ENCODE assay signal across 21 cellular contexts in genomic region chr19:57914517-57914916, GRCh38. TPM values are rescaled to one million over a fixed set of nuclear protein-coding genes. Genes with fewer than 3 reads are reported as not detected.
A peak's percentile ranks its signal among the peaks of the same experiment; 100 is the strongest.
DNase-seq lines count a peak whose midpoint lies in the region; ATAC-seq, FAIRE-seq and TF ChIP-seq lines count a peak whose summit lies in the region.
"Had no signal": no experiment of that assay in that cellular context is flagged by ENCODE, and none has a peak within 500 bp of the region (broad histone marks: within the 10 kb centered on the region; RNA-seq: fewer than 3 reads in every experiment).

No MANE protein-coding gene starts in this region.

- H3K27ac ChIP-seq in CD8-positive, alpha-beta T cell (ENCODE audit: low read depth, low read length), result no peak overlapping the region
- H3K27ac ChIP-seq: left lung, tibial nerve had no signal

- no peak for FAIRE-seq in frontal cortex (lab: Jason Lieb, UNC)
- FAIRE-seq: endometrium, H54 had no signal

- no peak overlapping the region for H3K9ac ChIP-seq in Loucy (ENCODE audit: low read depth, low read length, poor library complexity, severe bottlenecking)

- peaks cover 12% of the 10 kb centered on the region for H3K9me3 ChIP-seq in CD8-positive, alpha-beta T cell (ENCODE audit: low read length)
- H3K9me3 ChIP-seq in Loucy (ENCODE audit: insufficient read depth, low read depth, low read length), result no peaks in the 10 kb centered on the region

- H3K4me1 Mint-ChIP-seq in CD8-positive, alpha-beta T cell (ENCODE audit: low read depth), result peaks cover 43% of the 10 kb centered on the region
- H3K4me1 Mint-ChIP-seq in chondrocyte (ENCODE audit: low read depth) (peaks cover 28% of the 10 kb centered on the region), nephron (peaks cover 15% of the 10 kb centered on the region)

- peaks cover 9% of the 10 kb centered on the region for H4K20me1 ChIP-seq in Loucy (ENCODE audit: insufficient read depth, low read length, poor library complexity, severe bottlenecking)

- peaks cover 17% of the 10 kb centered on the region for H3K36me3 ChIP-seq in CD8-positive, alpha-beta T cell (ENCODE audit: insufficient read depth, low read length)
- H3K36me3 ChIP-seq in Loucy (ENCODE audit: insufficient read depth, low read length), result peaks cover 14% of the 10 kb centered on the region; the same call in 1 of the 2 replicates

- no peaks in the 10 kb centered on the region for H3K27me3 Mint-ChIP-seq in CD8-positive, alpha-beta T cell (ENCODE audit: low read depth)
- H3K27me3 Mint-ChIP-seq in chondrocyte (ENCODE audit: low read depth), result no peaks in the 10 kb centered on the region
- H3K27me3 Mint-ChIP-seq in nephron (ENCODE audit: low read depth), result peaks cover under 1% of the 10 kb centered on the region

- no peak for TF ChIP-seq CTCF in CD8-positive, alpha-beta T cell (IDR thresholded peaks at IDR 0.05)
- no peak for TF ChIP-seq CTCF in Loucy (conservative IDR thresholded peaks at IDR 0.05; ENCODE audit: low read length)
- no peak for TF ChIP-seq CTCF in chondrocyte (IDR thresholded peaks at IDR 0.05)
- TF ChIP-seq CTCF in nephron (IDR thresholded peaks at IDR 0.05; ENCODE audit: unreplicated experiment in 3 of 3), result no peak
- no peak for TF ChIP-seq CTCF in omental fat pad (IDR thresholded peaks at IDR 0.05)

- H3K36me3 Mint-ChIP-seq in CD8-positive, alpha-beta T cell, result peaks cover 65% of the 10 kb centered on the region
- H3K36me3 Mint-ChIP-seq in chondrocyte (ENCODE audit: low read depth) (peaks cover 44% of the 10 kb centered on the region), nephron (ENCODE audit: low read depth) (peaks cover 90% of the 10 kb centered on the region)

- no peak overlapping the region for H3K4me3 ChIP-seq in CD8-positive, alpha-beta T cell (ENCODE audit: low read depth, low read length)
- peak overlapping the region; percentile 91 for H3K4me3 ChIP-seq in Loucy (ENCODE audit: low read length, poor library complexity, severe bottlenecking)

- no peak for ATAC-seq in CD8-positive, alpha-beta T cell
- no peak for ATAC-seq in omental fat pad (ENCODE audit: low FRiP score)
- ATAC-seq: left lung, Panc1, right cardiac atrium had no signal

- H3F3A ChIP-seq in Loucy (ENCODE audit: low read depth), result no peaks in the 10 kb centered on the region

- no peak for DNase-seq in CD8-positive, alpha-beta T cell
- no peak for DNase-seq in chondrocyte (ENCODE audit: low spot score)
- DNase-seq in frontal cortex (ENCODE audit: low spot score in 2 of 2), result no peak
- no peak for DNase-seq in SHP77 treated with DMSO at 0.1 percent for 48 hours (lab: John Stamatoyannopoulos, UW)
- no peak for DNase-seq in omental fat pad (ENCODE audit: low spot score)
- no peak for DNase-seq in NCI-H345 treated with DMSO at 0.1 percent for 48 hours (lab: John Stamatoyannopoulos, UW; ENCODE audit: unreplicated experiment)
- DNase-seq: central memory CD4-positive, alpha-beta T cell; EL; IMR-90; left lung; NCI-H2081 treated with DMSO at 0.1 percent for 48 hours; NCI-H748 treated with DMSO at 0.1 percent for 48 hours; right cardiac atrium; stimulated activated CD4-positive, alpha-beta T cell treated with anti-CD3 and anti-CD28 coated beads, Interleukin-2, amount 100 ng/mL, for 48 hours; stimulated activated CD8-positive, alpha-beta memory T cell treated with anti-CD3 and anti-CD28 coated beads, Interleukin-4, amount 100 ng/mL, for 48 hours had no signal

- peaks cover 12% of the 10 kb centered on the region for H3K4me1 ChIP-seq in CD8-positive, alpha-beta T cell (ENCODE audit: insufficient read depth, low read length)
- H3K4me1 ChIP-seq in Loucy (ENCODE audit: insufficient read depth, low read length, poor library complexity, severe bottlenecking), result peaks cover 8% of the 10 kb centered on the region

- peak overlapping the region; percentile 49 for H3K27ac Mint-ChIP-seq in CD8-positive, alpha-beta T cell
- H3K27ac Mint-ChIP-seq in chondrocyte (ENCODE audit: unreplicated experiment), result no peak overlapping the region
- no peak overlapping the region for H3K27ac Mint-ChIP-seq in nephron

- H3K9me3 Mint-ChIP-seq in CD8-positive, alpha-beta T cell, result peaks cover 23% of the 10 kb centered on the region
- peaks cover 27% of the 10 kb centered on the region for H3K9me3 Mint-ChIP-seq in chondrocyte (ENCODE audit: low read depth)
- peaks cover 50% of the 10 kb centered on the region for H3K9me3 Mint-ChIP-seq in nephron

- peak overlapping the region; percentile 97 for H3K4me2 ChIP-seq in Loucy (ENCODE audit: low read depth, low read length, poor library complexity, severe bottlenecking)

- no peaks in the 10 kb centered on the region for H3K27me3 ChIP-seq in CD8-positive, alpha-beta T cell (ENCODE audit: insufficient read depth, low read length)
- H3K27me3 ChIP-seq in Loucy (ENCODE audit: insufficient read depth, low read length, poor library complexity, severe bottlenecking), result no peaks in the 10 kb centered on the region
- H3K27me3 ChIP-seq: left lung, tibial nerve had no signal

- peaks cover 29% of the 10 kb centered on the region for H3K79me2 ChIP-seq in Loucy (ENCODE audit: insufficient read depth, low read length)

- CTCF ChIA-PET in CD8-positive, alpha-beta T cell (lab: Charles Lee), result interaction anchor here (0.6 to 1.2 kb wide), 2 partner anchors 88 to 810 kb away, joined by 3 read pairs; partner anchors contain the start of gene ZNF606

- peak overlapping the region; percentile 92 for H3K4me3 Mint-ChIP-seq in CD8-positive, alpha-beta T cell
- H3K4me3 Mint-ChIP-seq in chondrocyte (ENCODE audit: unreplicated experiment) (peak overlapping the region; percentile 95), nephron (peak overlapping the region; percentile 96 to 97 (median 96))

- H2AFZ ChIP-seq in Loucy (ENCODE audit: low read length), result no peak overlapping the region

- no peaks in the 10 kb centered on the region for H3K9me2 ChIP-seq in Loucy (replicated peaks; ENCODE audit: low read depth, low read length)

- intact Hi-C loops in CD8-positive, alpha-beta T cell (cut with DNase I, micrococcal nuclease), result loop anchor here in 1 of 2 experiments (10.0 kb wide), 1 partner anchor 490 kb away; the partner anchor contains the start of gene ZNF584

- POLR2A ChIA-PET in CD8-positive, alpha-beta T cell (lab: Charles Lee), result no interaction called here

RNA-seq across cellular contexts. Expression of gene ZNF417, which starts 1.9 kb away (rescaled TPM):
- total RNA-seq in CD8-positive, alpha-beta T cell, result 10 to 100 TPM; 21.4 to 23.9 TPM
- 12.9 to 24.5 TPM (median 15.0 TPM) in 3 replicates for total RNA-seq in chondrocyte
- total RNA-seq in frontal cortex, result 31.0 TPM
- 10 to 100 TPM; 10.8 to 13.2 (median 11.0) TPM for total RNA-seq in omental fat pad

RNA-seq across cellular contexts. Expression of gene ZNF418, which starts 20.7 kb away (rescaled TPM):
- 1 to 10 TPM; 3.2 to 4.0 TPM for total RNA-seq in CD8-positive, alpha-beta T cell
- total RNA-seq in chondrocyte (6.4 to 9.8 TPM (median 6.7 TPM) in 3 replicates), frontal cortex (53.4 TPM), omental fat pad (1 to 10 TPM; 4.1 to 7.9 (median 5.5) TPM)

RNA-seq across cellular contexts. Expression of gene ZNF814, which starts 25.7 kb away (rescaled TPM):
- 10 to 100 TPM; 43.9 to 48.2 TPM for total RNA-seq in CD8-positive, alpha-beta T cell
- 7.9 to 16.6 TPM (median 8.5 TPM) in 3 replicates for total RNA-seq in chondrocyte
- total RNA-seq in frontal cortex, result 25.7 TPM
- 10 to 100 TPM; 13.3 to 25.9 (median 15.1) TPM for total RNA-seq in omental fat pad

RNA-seq across cellular contexts. Expression of gene ZNF256, which starts 33.0 kb away (rescaled TPM):
- total RNA-seq in CD8-positive, alpha-beta T cell, result 10 to 100 TPM; 18.3 to 21.0 TPM
- total RNA-seq in chondrocyte (4.6 to 7.7 TPM (median 5.1 TPM) in 3 replicates), frontal cortex (19.6 TPM), omental fat pad (1 to 10 TPM; 3.1 to 7.9 (median 4.3) TPM)

RNA-seq across cellular contexts. Expression of gene C19orf18, which starts 59.8 kb away (rescaled TPM):
- under 1 TPM in 1 of 2 experiments, not detected in 1; 0.50 TPM for total RNA-seq in CD8-positive, alpha-beta T cell
- total RNA-seq in chondrocyte (1.4 to 2.1 TPM (median 1.7 TPM) in 3 replicates), frontal cortex (0.82 TPM), omental fat pad (1 to 10 TPM in 1 of 4 donors, under 1 TPM in 2, not detected in 1; 0.46 to 1.5 (median 0.96) TPM)
- total RNA-seq: IMR-90 had no signal
